20 cellular contexts compared by ENCODE assay signal in the genomic region with DNA sequence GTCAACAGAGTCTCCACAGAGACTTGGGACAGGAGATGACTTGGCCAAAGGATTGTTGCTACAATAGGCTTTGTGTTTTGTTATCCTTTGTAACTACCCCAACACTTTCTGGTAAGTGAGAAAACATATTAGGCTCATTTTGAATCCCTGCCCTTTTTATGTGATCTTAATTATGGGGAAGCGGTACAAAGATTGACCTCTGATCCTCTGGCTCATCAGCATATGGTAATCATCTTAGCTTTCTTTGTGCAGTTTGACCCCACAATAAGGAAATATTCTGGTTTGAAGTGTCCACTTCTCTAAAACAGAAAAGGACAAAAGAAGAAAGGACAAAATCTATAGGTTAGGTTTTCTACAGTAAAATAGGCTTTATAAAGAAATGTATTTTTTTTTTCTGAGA. TPM values are rescaled to one million over a fixed set of nuclear protein-coding genes. Genes with fewer than 3 reads are reported as not detected.
DNase-seq lines count a peak whose midpoint lies in the region; ATAC-seq, FAIRE-seq and TF ChIP-seq lines count a peak whose summit lies in the region.
"Had no signal": no experiment of that assay in that cellular context is flagged by ENCODE, and none has a peak within 500 bp of the region (broad histone marks: within the 10 kb centered on the region; RNA-seq: fewer than 3 reads in every experiment).

No MANE protein-coding gene starts in this region.

- H3K4me3 Mint-ChIP-seq in CD14-positive monocyte: no peak overlapping the region
- no peak overlapping the region for H3K4me3 Mint-ChIP-seq in activated T-helper 1 cell treated with anti-CD3 and anti-CD28 coated beads, Interleukin-12 subunit alpha, Interleukin-12 subunit beta, Interleukin-2, Interleukin-4 antibody, amounts not matched to agents 30 ng/mL and 10 ng/mL and 1 ng/mL, durations not matched to agents 14 hours and 24 hours and 36 hours
- H3K4me3 Mint-ChIP-seq: CD8-positive, alpha-beta T cell; GM23338 had no signal

- H3K27me3 ChIP-seq in OCI-LY3 (ENCODE audit: low read depth, low read length) (no peaks in the 10 kb centered on the region), small intestine (ENCODE audit: control insufficient read depth in 2 of 2, insufficient read depth in 2 of 2, low read length in 2 of 2) (no peaks in the 10 kb centered on the region), brain microvascular endothelial cell (replicated peaks) (no peaks in the 10 kb centered on the region)
- H3K27me3 ChIP-seq: BE2C had no signal

- no peak overlapping the region for H3K9ac ChIP-seq in OCI-LY3 (ENCODE audit: low read length)

- H3K79me2 ChIP-seq in OCI-LY3 (ENCODE audit: low read length): no peaks in the 10 kb centered on the region

- H4K20me1 ChIP-seq in OCI-LY3 (ENCODE audit: insufficient read depth, low read length): no peaks in the 10 kb centered on the region

- H3K4me2 ChIP-seq in OCI-LY3 (ENCODE audit: low read length): peak overlapping the region; percentile 65
- H3K4me2 ChIP-seq: GM23338 had no signal

- H3K27ac ChIP-seq in OCI-LY3 (ENCODE audit: low read length): peak overlapping the region; percentile 11; the same call in 1 of the 2 replicates
- H3K27ac ChIP-seq in small intestine (ENCODE audit: low read depth in 1 of 2, low read length in 1 of 2): no peak overlapping the region
- H3K27ac ChIP-seq in brain microvascular endothelial cell: no peak overlapping the region

- DNase-seq in CD14-positive monocyte (ENCODE audit: low spot score) (no peak), left colon (no peak), small intestine (peak; percentile 39), brain microvascular endothelial cell (no peak), RPMI8226 (no peak)
- DNase-seq in activated T-helper 1 cell treated with anti-CD3 and anti-CD28 coated beads, Interleukin-12 subunit alpha, Interleukin-12 subunit beta, Interleukin-2, Interleukin-4 antibody, amounts not matched to agents 30 ng/mL and 10 ng/mL and 1 ng/mL, durations not matched to agents 14 hours and 24 hours and 36 hours (ENCODE audit: low spot score): no peak
- DNase-seq: BE2C; C1 segment of cervical spinal cord; CD8-positive, alpha-beta T cell; COR-L47; DMS 273 treated with DMSO at 0.1 percent for 48 hours; DMS53; DND-41; EL; HCEC 1CT had no signal

- 20 to 70% (median 57%) methylated on average over 1 of the region's 1 CpG for WGBS in small intestine, 3 donors

- ATAC-seq in left colon (peak; percentile 74), GM18867 (IDR thresholded peaks at IDR 0.05; ENCODE audit: unreplicated experiment) (no peak)
- ATAC-seq: CD8-positive, alpha-beta T cell; GM23338 had no signal

- H3K36me3 ChIP-seq in OCI-LY3 (replicated peaks; ENCODE audit: low read depth, low read length) (no peaks in the 10 kb centered on the region), small intestine (ENCODE audit: control insufficient read depth in 2 of 2, insufficient read depth in 2 of 2, low read length in 2 of 2) (no peaks in the 10 kb centered on the region), brain microvascular endothelial cell (replicated peaks) (no peaks in the 10 kb centered on the region)
- H3K36me3 ChIP-seq: BE2C had no signal

- peak overlapping the region; percentile 56 for H2AFZ ChIP-seq in OCI-LY3 (ENCODE audit: low read depth, low read length)
- H2AFZ ChIP-seq: GM23338 had no signal

- peaks cover 0 to 3% (median 0%) of the 10 kb centered on the region in 3 donors for H3K27me3 Mint-ChIP-seq in CD14-positive monocyte (ENCODE audit: low read depth in 3 of 3)
- H3K27me3 Mint-ChIP-seq in activated T-helper 1 cell treated with anti-CD3 and anti-CD28 coated beads, Interleukin-12 subunit alpha, Interleukin-12 subunit beta, Interleukin-2, Interleukin-4 antibody, amounts not matched to agents 30 ng/mL and 10 ng/mL and 1 ng/mL, durations not matched to agents 14 hours and 24 hours and 36 hours (ENCODE audit: insufficient read depth): peaks cover 3% of the 10 kb centered on the region

- intact Hi-C loops in CD14-positive monocyte (cut with micrococcal nuclease) (no loop called here), left colon (cut with DNase I, micrococcal nuclease) (no loop called here)
- intact Hi-C loops in activated T-helper 1 cell treated with anti-CD3 and anti-CD28 coated beads, Interleukin-12 subunit alpha, Interleukin-12 subunit beta, Interleukin-2, Interleukin-4 antibody, amounts not matched to agents 30 ng/mL and 10 ng/mL and 1 ng/mL, durations not matched to agents 14 hours and 24 hours and 36 hours (cut with micrococcal nuclease): no loop called here

- H3K4me1 ChIP-seq in OCI-LY3 (ENCODE audit: low read length) (peaks cover 17% of the 10 kb centered on the region), small intestine (ENCODE audit: control insufficient read depth in 2 of 2, insufficient read depth in 1 of 2, low read depth in 1 of 2, low read length in 1 of 2) (peaks cover 0 to 2% of the 10 kb centered on the region in 2 donors)
- H3K4me1 ChIP-seq: BE2C had no signal

- no peak for FAIRE-seq in small intestine (lab: Jason Lieb, UNC)
- FAIRE-seq: GM12891, H54 had no signal

- H3K4me1 Mint-ChIP-seq in CD14-positive monocyte: peaks cover 30% of the 10 kb centered on the region
- peaks cover 5% of the 10 kb centered on the region for H3K4me1 Mint-ChIP-seq in activated T-helper 1 cell treated with anti-CD3 and anti-CD28 coated beads, Interleukin-12 subunit alpha, Interleukin-12 subunit beta, Interleukin-2, Interleukin-4 antibody, amounts not matched to agents 30 ng/mL and 10 ng/mL and 1 ng/mL, durations not matched to agents 14 hours and 24 hours and 36 hours (ENCODE audit: low read depth)
- H3K4me1 Mint-ChIP-seq: GM23338 had no signal

- TF ChIP-seq CTCF in CD14-positive monocyte (IDR thresholded peaks at IDR 0.05) (no peak), OCI-LY3 (IDR thresholded peaks at IDR 0.05; ENCODE audit: low read depth, low read length) (no peak), brain microvascular endothelial cell (IDR thresholded peaks at IDR 0.05; ENCODE audit: low read depth, low read length, missing control alignments) (no peak)

- H3K9me3 ChIP-seq in OCI-LY3 (ENCODE audit: insufficient read depth, low read length): no peaks in the 10 kb centered on the region
- H3K9me3 ChIP-seq in small intestine (ENCODE audit: control insufficient read depth, low read depth): no peaks in the 10 kb centered on the region
- H3K9me3 ChIP-seq: BE2C had no signal

- in situ Hi-C loops in brain microvascular endothelial cell (cut with HindIII; ENCODE audit: low pct_ligation_motif_present, low sequenced_read_pairs): no loop called here

- no peaks in the 10 kb centered on the region for H3K36me3 Mint-ChIP-seq in CD14-positive monocyte
- no peaks in the 10 kb centered on the region for H3K36me3 Mint-ChIP-seq in activated T-helper 1 cell treated with anti-CD3 and anti-CD28 coated beads, Interleukin-12 subunit alpha, Interleukin-12 subunit beta, Interleukin-2, Interleukin-4 antibody, amounts not matched to agents 30 ng/mL and 10 ng/mL and 1 ng/mL, durations not matched to agents 14 hours and 24 hours and 36 hours (ENCODE audit: low read depth)
- H3K36me3 Mint-ChIP-seq: CD8-positive, alpha-beta T cell had no signal

- H3K4me3 ChIP-seq in OCI-LY3 (ENCODE audit: low read length): no peak overlapping the region
- H3K4me3 ChIP-seq in small intestine (ENCODE audit: low read depth in 1 of 2, low read length in 2 of 2): no peak overlapping the region
- H3K4me3 ChIP-seq in brain microvascular endothelial cell (ENCODE audit: low read depth, low read length): no peak overlapping the region
- H3K4me3 ChIP-seq: GM23338 had no signal

- peaks cover 0 to 2% (median 0%) of the 10 kb centered on the region in 7 donors for H3K9me3 Mint-ChIP-seq in CD14-positive monocyte
- H3K9me3 Mint-ChIP-seq in activated T-helper 1 cell treated with anti-CD3 and anti-CD28 coated beads, Interleukin-12 subunit alpha, Interleukin-12 subunit beta, Interleukin-2, Interleukin-4 antibody, amounts not matched to agents 30 ng/mL and 10 ng/mL and 1 ng/mL, durations not matched to agents 14 hours and 24 hours and 36 hours: no peaks in the 10 kb centered on the region
- H3K9me3 Mint-ChIP-seq: CD8-positive, alpha-beta T cell; GM23338 had no signal

- peak overlapping the region; percentile 77 to 96 (median 90) for H3K27ac Mint-ChIP-seq in CD14-positive monocyte
- H3K27ac Mint-ChIP-seq in activated T-helper 1 cell treated with anti-CD3 and anti-CD28 coated beads, Interleukin-12 subunit alpha, Interleukin-12 subunit beta, Interleukin-2, Interleukin-4 antibody, amounts not matched to agents 30 ng/mL and 10 ng/mL and 1 ng/mL, durations not matched to agents 14 hours and 24 hours and 36 hours: no peak overlapping the region
- H3K27ac Mint-ChIP-seq: CD8-positive, alpha-beta T cell; GM23338 had no signal

RNA-seq across cellular contexts. Expression of gene GTF3C6, which starts 24.0 kb away (rescaled TPM):
- polyA plus RNA-seq in CD14-positive monocyte: 10 to 100 TPM; 91.1 to 93.9 TPM
- total RNA-seq in left colon: 10 to 100 TPM; 73.4 to 77.2 TPM
- 10 to 100 TPM; 74.8 to 78.1 (median 77.5) TPM for polyA plus RNA-seq in small intestine
- 137 TPM in 2 replicates for total RNA-seq in activated T-helper 1 cell treated with anti-CD3 and anti-CD28 coated beads, Interleukin-12 subunit alpha, Interleukin-12 subunit beta, Interleukin-2, Interleukin-4 antibody, amounts not matched to agents 30 ng/mL and 10 ng/mL and 1 ng/mL, durations not matched to agents 14 hours and 24 hours and 36 hours

RNA-seq across cellular contexts. Expression of gene RPF2, which starts 47.3 kb away (rescaled TPM):
- polyA plus RNA-seq in CD14-positive monocyte (10 to 100 TPM; 11.7 to 13.1 TPM), small intestine (10 to 100 TPM in 2 of 3 donors, 1 to 10 TPM in 1; 8.5 to 21.6 (median 15.4) TPM)
- total RNA-seq in left colon: 10 to 100 TPM; 13.1 to 15.4 TPM
- 61.0 and 68.7 TPM in 2 replicates for total RNA-seq in activated T-helper 1 cell treated with anti-CD3 and anti-CD28 coated beads, Interleukin-12 subunit alpha, Interleukin-12 subunit beta, Interleukin-2, Interleukin-4 antibody, amounts not matched to agents 30 ng/mL and 10 ng/mL and 1 ng/mL, durations not matched to agents 14 hours and 24 hours and 36 hours

RNA-seq across cellular contexts. Expression of gene AMD1, which starts 59.9 kb away (rescaled TPM):
- polyA plus RNA-seq in CD14-positive monocyte: 10 to 100 TPM; 35.0 to 45.3 TPM
- total RNA-seq in left colon: 10 to 100 TPM; 62.0 to 64.1 TPM
- 10 to 100 TPM; 30.4 to 42.9 (median 38.1) TPM for polyA plus RNA-seq in small intestine
- total RNA-seq in activated T-helper 1 cell treated with anti-CD3 and anti-CD28 coated beads, Interleukin-12 subunit alpha, Interleukin-12 subunit beta, Interleukin-2, Interleukin-4 antibody, amounts not matched to agents 30 ng/mL and 10 ng/mL and 1 ng/mL, durations not matched to agents 14 hours and 24 hours and 36 hours: 101 and 109 TPM in 2 replicates
